ENCODE assay signal across 1 cellular context in genomic region chr3:27511724-27512422, GRCh38.
TF ChIP-seq lines count a peak whose summit lies in the region.

No MANE protein-coding gene starts in this region.

TF ChIP-seq in HCT116, 20 proteins besides CTCF, POLR2A, EP300 and RAD21 (continued from another document):
- no peak for TF ChIP-seq ZBTB33 (IDR thresholded peaks at IDR 0.05; ENCODE audit: extremely low read depth, insufficient replicate concordance, low read length)
- TF ChIP-seq ATF3 (IDR thresholded peaks at IDR 0.05) = no peak
- TF ChIP-seq EGR1 (IDR thresholded peaks at IDR 0.05; ENCODE audit: low read depth) = no peak
- TF ChIP-seq CBX3 (IDR thresholded peaks at IDR 0.05; ENCODE audit: low read depth) = no peak
- no peak for TF ChIP-seq MAX (IDR thresholded peaks at IDR 0.05)
- TF ChIP-seq SRF (IDR thresholded peaks at IDR 0.05; ENCODE audit: low read depth) = no peak
- TF ChIP-seq JUND (IDR thresholded peaks at IDR 0.05) = no peak
- no peak for TF ChIP-seq ZFX (IDR thresholded peaks at IDR 0.05)
- no peak for TF ChIP-seq CEBPB (IDR thresholded peaks at IDR 0.05; ENCODE audit: low read depth)
- TF ChIP-seq REST (IDR thresholded peaks at IDR 0.05; ENCODE audit: low read depth) = no peak
- TF ChIP-seq FOSL1 (IDR thresholded peaks at IDR 0.05; ENCODE audit: low read depth) = no peak
- TF ChIP-seq ZNF274 (IDR thresholded peaks at IDR 0.05; ENCODE audit: low read depth, low read length) = no peak
TF ChIP-seq in HCT116: peak in this region for 0.
